ENCODE assay signal across 13 cellular contexts in the genomic region with DNA sequence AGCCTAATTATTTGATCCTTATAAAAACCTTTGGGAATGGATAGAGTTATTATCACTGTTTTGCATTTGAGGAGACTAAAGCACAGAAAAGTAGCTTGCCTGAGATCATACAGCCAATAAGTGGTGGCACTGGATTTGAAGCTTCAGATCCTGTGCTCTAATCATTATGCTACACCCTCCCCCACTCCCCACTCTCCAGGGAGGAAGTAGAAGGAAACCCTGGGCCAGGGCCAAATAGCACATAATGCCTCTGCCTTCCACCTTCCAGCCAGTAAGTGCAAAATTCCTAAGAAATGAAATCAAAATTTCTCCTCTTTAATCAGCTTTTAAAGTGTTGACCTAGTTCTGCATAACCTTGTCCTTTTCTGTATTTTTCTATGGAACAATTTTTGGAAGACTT.
DNase-seq lines count a peak whose midpoint lies in the region; ATAC-seq, FAIRE-seq and TF ChIP-seq lines count a peak whose summit lies in the region.
"Had no signal": no experiment of that assay in that cellular context is flagged by ENCODE, and none has a peak within 500 bp of the region (broad histone marks: within the 10 kb centered on the region; RNA-seq: fewer than 3 reads in every experiment).

No MANE protein-coding gene starts in this region.

- H2AFZ ChIP-seq in K562 (ENCODE audit: low read depth, low read length), result no peak overlapping the region

- no peaks in the 10 kb centered on the region for H3K79me2 ChIP-seq in K562 (ENCODE audit: control insufficient read depth, insufficient read depth, low read length)

- H3K4me2 ChIP-seq in K562 (ENCODE audit: insufficient read depth, low read length), result no peak overlapping the region

- H3K27me3 ChIP-seq in right atrium auricular region (no peaks in the 10 kb centered on the region), K562 (ENCODE audit: control insufficient read depth in 2 of 2, insufficient read depth in 2 of 2, low read length in 2 of 2) (no peaks in the 10 kb centered on the region), left lung (no peaks in the 10 kb centered on the region), upper lobe of right lung (no peaks in the 10 kb centered on the region)

- H3K36me3 ChIP-seq in right atrium auricular region (peaks cover 9% of the 10 kb centered on the region), K562 (ENCODE audit: control insufficient read depth, insufficient read depth, low read length) (no peaks in the 10 kb centered on the region), left lung (no peaks in the 10 kb centered on the region), upper lobe of right lung (no peaks in the 10 kb centered on the region)

- in situ Hi-C loops in K562 (cut with MboI), result no loop called here

- intact Hi-C loops in Right ventricle myocardium superior (cut with DNase I), result no loop called here
- intact Hi-C loops in K562 (cut with micrococcal nuclease), result no loop called here
- intact Hi-C loops in left lung (cut with DNase I), result no loop called here
- intact Hi-C loops in upper lobe of right lung (cut with DNase I), result no loop called here

- H3K9ac ChIP-seq in K562 (ENCODE audit: insufficient read depth in 1 of 2, low read depth in 2 of 2, low read length in 2 of 2), result no peak overlapping the region

- H3K4me1 ChIP-seq in right atrium auricular region, result peaks cover 0 to 14% of the 10 kb centered on the region in 2 donors
- H3K4me1 ChIP-seq in K562 (replicated peaks in 1 of 2; ENCODE audit: control insufficient read depth in 2 of 2, insufficient read depth in 2 of 2, low read length in 2 of 2), result peaks cover 0 to 4% of the 10 kb centered on the region in 2 experiments; a peak in 2 of 5 replicates
- H3K4me1 ChIP-seq in left lung, result peaks cover 0 to 6% of the 10 kb centered on the region in 2 donors
- H3K4me1 ChIP-seq in upper lobe of right lung, result peaks cover 11% of the 10 kb centered on the region

- H3K4me3 ChIP-seq in right atrium auricular region (no peak overlapping the region), K562 (no peak overlapping the region), left lung (no peak overlapping the region), upper lobe of right lung (no peak overlapping the region)

- TF ChIP-seq CTCF in right atrium auricular region (IDR thresholded peaks at IDR 0.05) (no peak), K562 (IDR thresholded peaks at IDR 0.05 in 2 of 3, conservative IDR thresholded peaks at IDR 0.05 in 1 of 3; ENCODE audit: insufficient read depth in 2 of 3, low read depth in 1 of 3, low read length in 3 of 3) (no peak), left lung (IDR thresholded peaks at IDR 0.05) (no peak), upper lobe of right lung (IDR thresholded peaks at IDR 0.05) (no peak)

- no peak for TF ChIP-seq RAD21 in K562 (CRISPR knock-in tag; conservative IDR thresholded peaks at IDR 0.05 in 1 of 2, IDR thresholded peaks at IDR 0.05 in 1 of 2)

- no peaks in the 10 kb centered on the region for H4K20me1 ChIP-seq in K562 (replicated peaks; ENCODE audit: control insufficient read depth, insufficient read depth, low read length)

- no peak for TF ChIP-seq EP300 in K562 (IDR thresholded peaks at IDR 0.05; ENCODE audit: low read length)

- H3K27ac ChIP-seq in right atrium auricular region, result no peak overlapping the region
- H3K27ac ChIP-seq in K562 (ENCODE audit: extremely low read depth, low read depth, low read length), result no peak overlapping the region
- H3K27ac ChIP-seq in left lung, result no peak overlapping the region
- no peak overlapping the region for H3K27ac ChIP-seq in upper lobe of right lung

- BruUV-seq in K562 (replicated peaks; lab: Mats Ljungman, UMichigan), result no TSS peak

- POLR2A ChIA-PET in K562 (lab: Yijun Ruan, JAX), result interaction anchor here (0.9 to 1.6 kb wide), 3 partner anchors 11 to 103 kb away, joined by 3 to 5 read pairs (median 5); no protein-coding TSS in a partner anchor

- no peak for FAIRE-seq in K562 (lab: Jason Lieb, UNC)

- ATAC-seq in Right ventricle myocardium superior (ENCODE audit: poor library complexity), result peak; percentile 81
- ATAC-seq in K562, result peak; percentile 53; the same call in 2 of the 3 replicates
- ATAC-seq in left lung, result peak; percentile 85
- ATAC-seq in upper lobe of right lung, result peak; percentile 83
- no peak for ATAC-seq in GM21367 (IDR thresholded peaks at IDR 0.05; ENCODE audit: unreplicated experiment)
- ATAC-seq in GM18519 (IDR thresholded peaks at IDR 0.05; ENCODE audit: low FRiP score, unreplicated experiment), result no peak
- ATAC-seq: Panc1; stimulated activated effector memory CD8-positive, alpha-beta T cell treated with anti-CD3 and anti-CD28 coated beads, Interleukin-12 subunit alpha, Interleukin-12 subunit beta, amount 100 ng/mL, for 72 hours had no signal

- H3K9me3 ChIP-seq in right atrium auricular region, result no peaks in the 10 kb centered on the region
- H3K9me3 ChIP-seq in K562 (replicated peaks; ENCODE audit: control insufficient read depth, insufficient read depth, low read depth, low read length), result no peaks in the 10 kb centered on the region
- H3K9me3 ChIP-seq in left lung, result no peaks in the 10 kb centered on the region
- no peaks in the 10 kb centered on the region for H3K9me3 ChIP-seq in upper lobe of right lung

- CTCF ChIA-PET in K562 (lab: Yijun Ruan, JAX; ENCODE audit: low intra/inter-chr PET ratio), result no interaction called here

- DNase-seq in Right ventricle myocardium superior (peak; percentile 61), right atrium auricular region (ENCODE audit: low spot score) (no peak), K562 (ENCODE audit: extremely low read depth in 1 of 4, low spot score in 3 of 4) (peak in 2 of 4 experiments; percentile 9 to 16), left lung (peak in 1 of 2 donors; percentile 52), upper lobe of right lung (no peak)
- DNase-seq in effector CD4-positive, alpha-beta T cell, result no peak
- DNase-seq: activated CD4-positive, alpha-beta memory T cell treated with anti-CD3 and anti-CD28 coated beads for 36 hours; mammary epithelial cell; T-helper 2 cell had no signal

- no peak for TF ChIP-seq POLR2A in K562 (conservative IDR thresholded peaks at IDR 0.05)

- no peaks in the 10 kb centered on the region for H3K9me1 ChIP-seq in K562 (ENCODE audit: control insufficient read depth, insufficient read depth, low read length)

TF ChIP-seq in K562, 482 proteins besides CTCF, POLR2A, EP300 and RAD21:
- TF ChIP-seq ZNF311 (CRISPR knock-in tag; IDR thresholded peaks at IDR 0.05) (no peak), SRSF9 (IDR thresholded peaks at IDR 0.05; ENCODE audit: borderline replicate concordance, low read depth, low read length) (no peak), FIP1L1 (IDR thresholded peaks at IDR 0.05; ENCODE audit: low read depth, low read length, poor library complexity, severe bottlenecking) (no peak), SPI1 (IDR thresholded peaks at IDR 0.05; ENCODE audit: borderline replicate concordance, low read depth, low read length) (peak; percentile 80; the same call in 1 of the 2 replicates), FOXA1 (IDR thresholded peaks at IDR 0.05; ENCODE audit: borderline replicate concordance) (no peak), NCOA4 (IDR thresholded peaks at IDR 0.05; ENCODE audit: partially characterized antibody) (no peak), KLF13 (tag; IDR thresholded peaks at IDR 0.05; ENCODE audit: borderline replicate concordance, low read depth) (no peak), KDM4B (IDR thresholded peaks at IDR 0.05; ENCODE audit: borderline replicate concordance in 2 of 2, low read depth in 1 of 2) (no peak), NFIC (IDR thresholded peaks at IDR 0.05) (peak; percentile 25; the same call in 1 of the 2 replicates), HEY1 (CRISPR knock-in tag; IDR thresholded peaks at IDR 0.05; ENCODE audit: borderline replicate concordance) (no peak)
- TF ChIP-seq, protein P1, sequence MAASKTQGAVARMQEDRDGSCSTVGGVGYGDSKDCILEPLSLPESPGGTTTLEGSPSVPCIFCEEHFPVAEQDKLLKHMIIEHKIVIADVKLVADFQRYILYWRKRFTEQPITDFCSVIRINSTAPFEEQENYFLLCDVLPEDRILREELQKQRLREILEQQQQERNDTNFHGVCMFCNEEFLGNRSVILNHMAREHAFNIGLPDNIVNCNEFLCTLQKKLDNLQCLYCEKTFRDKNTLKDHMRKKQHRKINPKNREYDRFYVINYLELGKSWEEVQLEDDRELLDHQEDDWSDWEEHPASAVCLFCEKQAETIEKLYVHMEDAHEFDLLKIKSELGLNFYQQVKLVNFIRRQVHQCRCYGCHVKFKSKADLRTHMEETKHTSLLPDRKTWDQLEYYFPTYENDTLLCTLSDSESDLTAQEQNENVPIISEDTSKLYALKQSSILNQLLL (CRISPR knock-in tag; IDR thresholded peaks at IDR 0.05; ENCODE audit: borderline replicate concordance), result no peak
- TF ChIP-seq, protein P2, sequence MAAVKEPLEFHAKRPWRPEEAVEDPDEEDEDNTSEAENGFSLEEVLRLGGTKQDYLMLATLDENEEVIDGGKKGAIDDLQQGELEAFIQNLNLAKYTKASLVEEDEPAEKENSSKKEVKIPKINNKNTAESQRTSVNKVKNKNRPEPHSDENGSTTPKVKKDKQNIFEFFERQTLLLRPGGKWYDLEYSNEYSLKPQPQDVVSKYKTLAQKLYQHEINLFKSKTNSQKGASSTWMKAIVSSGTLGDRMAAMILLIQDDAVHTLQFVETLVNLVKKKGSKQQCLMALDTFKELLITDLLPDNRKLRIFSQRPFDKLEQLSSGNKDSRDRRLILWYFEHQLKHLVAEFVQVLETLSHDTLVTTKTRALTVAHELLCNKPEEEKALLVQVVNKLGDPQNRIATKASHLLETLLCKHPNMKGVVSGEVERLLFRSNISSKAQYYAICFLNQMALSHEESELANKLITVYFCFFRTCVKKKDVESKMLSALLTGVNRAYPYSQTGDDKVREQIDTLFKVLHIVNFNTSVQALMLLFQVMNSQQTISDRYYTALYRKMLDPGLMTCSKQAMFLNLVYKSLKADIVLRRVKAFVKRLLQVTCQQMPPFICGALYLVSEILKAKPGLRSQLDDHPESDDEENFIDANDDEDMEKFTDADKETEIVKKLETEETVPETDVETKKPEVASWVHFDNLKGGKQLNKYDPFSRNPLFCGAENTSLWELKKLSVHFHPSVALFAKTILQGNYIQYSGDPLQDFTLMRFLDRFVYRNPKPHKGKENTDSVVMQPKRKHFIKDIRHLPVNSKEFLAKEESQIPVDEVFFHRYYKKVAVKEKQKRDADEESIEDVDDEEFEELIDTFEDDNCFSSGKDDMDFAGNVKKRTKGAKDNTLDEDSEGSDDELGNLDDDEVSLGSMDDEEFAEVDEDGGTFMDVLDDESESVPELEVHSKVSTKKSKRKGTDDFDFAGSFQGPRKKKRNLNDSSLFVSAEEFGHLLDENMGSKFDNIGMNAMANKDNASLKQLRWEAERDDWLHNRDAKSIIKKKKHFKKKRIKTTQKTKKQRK (IDR thresholded peaks at IDR 0.05; ENCODE audit: borderline replicate concordance, low read depth, low read length), result no peak

Comparison
In these comparisons a context has a peak if more than half of its experiments do, and no peak if none do; other contexts are left out.
1. ATAC-seq: peak in Right ventricle myocardium superior (single experiment), K562 (single experiment), left lung (single experiment) and upper lobe of right lung (single experiment); none in GM21367 (single experiment) and GM18519 (single experiment).